Comparison of ENCODE assay signal across 15 cellular contexts in genomic region chr5:10103098-10103497, GRCh38.
"Had no signal": no experiment of that assay in that cellular context is flagged by ENCODE, and none has a peak within 500 bp of the region (broad histone marks: within the 10 kb centered on the region; RNA-seq: fewer than 3 reads in every experiment).

No MANE protein-coding gene starts in this region.

- H3K27me3 ChIP-seq: brain microvascular endothelial cell, right atrium auricular region had no signal

- H3K27me3 Mint-ChIP-seq: activated naive CD8-positive, alpha-beta T cell treated with anti-CD3 and anti-CD28 coated beads for 36 hours; activated T-cell treated with anti-CD3 and anti-CD28 coated beads, Interleukin-2, amount 50 U/mL, for 24 hours; dendritic cell treated with granulocyte-macrophage colony-stimulating factor and Interleukin-4, amounts not matched to agents 40 ng/mL and 50 ng/mL, for 4 days had no signal

- DNase-seq: activated CD4-positive, alpha-beta T cell treated with anti-CD3 and anti-CD28 coated beads, Interleukin-2, amount 50 U/mL, for 4 hours; activated effector memory CD4-positive, alpha-beta T cell treated with anti-CD3 and anti-CD28 coated beads, Interleukin-2, amount 50 U/mL, for 16 hours; activated naive CD8-positive, alpha-beta T cell treated with anti-CD3 and anti-CD28 coated beads for 36 hours; activated T-cell treated with anti-CD3 and anti-CD28 coated beads, Interleukin-2, amount 50 U/mL, for 24 hours; brain microvascular endothelial cell; cerebellar nuclear complex; lower lobe of right lung; naive B cell; nucleus accumbens; small intestine had no signal

- H3K36me3 ChIP-seq: brain microvascular endothelial cell, lower lobe of right lung, right atrium auricular region had no signal

- ATAC-seq: activated CD4-positive, CD25-positive, alpha-beta regulatory T cell treated with anti-CD3 and anti-CD28 coated beads, Interleukin-2, amount 50 U/mL, for 24 hours; lower lobe of right lung had no signal

- H3K9me3 ChIP-seq: lower lobe of right lung had no signal

- H3K4me3 ChIP-seq: lower lobe of right lung, right atrium auricular region had no signal

- H3K4me3 Mint-ChIP-seq: activated naive CD8-positive, alpha-beta T cell treated with anti-CD3 and anti-CD28 coated beads for 36 hours; activated T-cell treated with anti-CD3 and anti-CD28 coated beads, Interleukin-2, amount 50 U/mL, for 24 hours; dendritic cell treated with granulocyte-macrophage colony-stimulating factor and Interleukin-4, amounts not matched to agents 40 ng/mL and 50 ng/mL, for 4 days; naive B cell; T-helper 2 cell treated with Interferon-gamma antibody and Interleukin-4, amounts not matched to agents 5 μg/mL and 100 μg/mL, for 36 hours had no signal

- H3K36me3 Mint-ChIP-seq: activated naive CD8-positive, alpha-beta T cell treated with anti-CD3 and anti-CD28 coated beads for 36 hours; naive B cell had no signal

- H3K4me1 Mint-ChIP-seq: activated naive CD8-positive, alpha-beta T cell treated with anti-CD3 and anti-CD28 coated beads for 36 hours; naive B cell had no signal

- FAIRE-seq: small intestine, urothelium cell line had no signal

- H3K27ac Mint-ChIP-seq: activated naive CD8-positive, alpha-beta T cell treated with anti-CD3 and anti-CD28 coated beads for 36 hours; activated T-cell treated with anti-CD3 and anti-CD28 coated beads, Interleukin-2, amount 50 U/mL, for 24 hours; dendritic cell treated with granulocyte-macrophage colony-stimulating factor and Interleukin-4, amounts not matched to agents 40 ng/mL and 50 ng/mL, for 4 days; T-helper 2 cell treated with Interferon-gamma antibody and Interleukin-4, amounts not matched to agents 5 μg/mL and 100 μg/mL, for 36 hours had no signal

- H3K27ac ChIP-seq: brain microvascular endothelial cell, lower lobe of right lung, right atrium auricular region had no signal

- H3K4me1 ChIP-seq: lower lobe of right lung, right atrium auricular region had no signal
